ENCODE assay signal across 20 cellular contexts in genomic region chr11:104614117-104614716, GRCh38.
A peak's percentile ranks its signal among the peaks of the same experiment; 100 is the strongest.
DNase-seq lines count a peak whose midpoint lies in the region; ATAC-seq and TF ChIP-seq lines count a peak whose summit lies in the region.
"Had no signal": no experiment of that assay in that cellular context is flagged by ENCODE, and none has a peak within 500 bp of the region (broad histone marks: within the 10 kb centered on the region; RNA-seq: fewer than 3 reads in every experiment).

No MANE protein-coding gene starts in this region.

- peaks cover 8% of the 10 kb centered on the region for H3K9me3 Mint-ChIP-seq in activated CD8-positive, alpha-beta T cell treated with anti-CD3 and anti-CD28 coated beads for 36 hours
- peaks cover 4% of the 10 kb centered on the region for H3K9me3 Mint-ChIP-seq in activated CD8-positive, alpha-beta T cell treated with anti-CD3 and anti-CD28 coated beads, Interleukin-2, amount 10 ng/mL, durations not matched to agents 7 days and 5 days (ENCODE audit: insufficient read depth)
- H3K9me3 Mint-ChIP-seq in natural killer cell treated with Interleukin-12 subunit alpha and Interleukin-12 subunit beta and Interleukin-15 and Interleukin-18, amount 100 ng/mL, for 72 hours: peaks cover 2% of the 10 kb centered on the region
- H3K9me3 Mint-ChIP-seq in natural killer cell: peaks cover 2 to 3% of the 10 kb centered on the region in 2 donors
- H3K9me3 Mint-ChIP-seq in activated T-helper 17 cell treated with anti-CD3 and anti-CD28 coated beads, Interleukin-2, amount 50 U/mL, for 72 hours: peaks cover 12% of the 10 kb centered on the region

- H3K4me1 Mint-ChIP-seq in activated CD8-positive, alpha-beta T cell treated with anti-CD3 and anti-CD28 coated beads for 36 hours (ENCODE audit: low read depth): peaks cover 30% of the 10 kb centered on the region
- H3K4me1 Mint-ChIP-seq in activated CD8-positive, alpha-beta T cell treated with anti-CD3 and anti-CD28 coated beads, Interleukin-2, amount 10 ng/mL, durations not matched to agents 7 days and 5 days (ENCODE audit: low read depth): peaks cover 17% of the 10 kb centered on the region
- H3K4me1 Mint-ChIP-seq in natural killer cell treated with Interleukin-12 subunit alpha and Interleukin-12 subunit beta and Interleukin-15 and Interleukin-18, amount 100 ng/mL, for 72 hours (ENCODE audit: low read depth in 2 of 2): peaks cover 4 to 24% of the 10 kb centered on the region in 2 donors
- H3K4me1 Mint-ChIP-seq in natural killer cell: peaks cover 4 to 6% of the 10 kb centered on the region in 2 donors
- peaks cover 16% of the 10 kb centered on the region for H3K4me1 Mint-ChIP-seq in activated T-helper 17 cell treated with anti-CD3 and anti-CD28 coated beads, Interleukin-2, amount 50 U/mL, for 72 hours

- CTCF ChIA-PET in activated CD8-positive, alpha-beta T cell treated with anti-CD3 and anti-CD28 coated beads for 36 hours (lab: Charles Lee): interaction anchor here (1.6 to 1.7 kb wide), 2 partner anchors 11 to 18 kb away, joined by 3 to 4 read pairs; no protein-coding TSS in a partner anchor
- CTCF ChIA-PET in activated CD8-positive, alpha-beta T cell treated with anti-CD3 and anti-CD28 coated beads, Interleukin-2, amount 10 ng/mL, durations not matched to agents 7 days and 5 days (lab: Charles Lee): interaction anchor here (0.9 kb wide), 1 partner anchor 209 kb away, joined by 3 read pairs; no protein-coding TSS in a partner anchor

- DNase-seq in activated CD8-positive, alpha-beta T cell treated with anti-CD3 and anti-CD28 coated beads for 36 hours: no peak
- DNase-seq in activated CD8-positive, alpha-beta T cell treated with anti-CD3 and anti-CD28 coated beads, Interleukin-2, amount 10 ng/mL, durations not matched to agents 7 days and 5 days: no peak
- DNase-seq in natural killer cell treated with Interleukin-12 subunit alpha and Interleukin-12 subunit beta and Interleukin-15 and Interleukin-18, amount 100 ng/mL, for 72 hours (ENCODE audit: low spot score): no peak
- no peak for DNase-seq in natural killer cell
- DNase-seq in OCI-M1 (lab: John Stamatoyannopoulos, UW): no peak
- DNase-seq in WERI-Rb-1: no peak
- DNase-seq: ACHN; BE2C; C1 segment of cervical spinal cord; CD4-positive, CD25-positive, alpha-beta regulatory T cell; CD8-positive, alpha-beta memory T cell; COR-L47; GDM1; GOT3; H7; HFFc6; IMR-90 had no signal

- H3K27me3 ChIP-seq in WERI-Rb-1 (ENCODE audit: insufficient read depth, low read depth, severe bottlenecking): no peaks in the 10 kb centered on the region
- H3K27me3 ChIP-seq: BE2C had no signal

- no peak overlapping the region for H3K4me3 ChIP-seq in WERI-Rb-1 (ENCODE audit: low read depth, low read length)

- H3K36me3 ChIP-seq in WERI-Rb-1: no peaks in the 10 kb centered on the region
- H3K36me3 ChIP-seq: BE2C had no signal

- H3K27ac ChIP-seq in WERI-Rb-1: no peak overlapping the region

- H3K36me3 Mint-ChIP-seq in activated CD8-positive, alpha-beta T cell treated with anti-CD3 and anti-CD28 coated beads for 36 hours (ENCODE audit: low read depth): peaks cover 3% of the 10 kb centered on the region
- peaks cover 23% of the 10 kb centered on the region for H3K36me3 Mint-ChIP-seq in activated CD8-positive, alpha-beta T cell treated with anti-CD3 and anti-CD28 coated beads, Interleukin-2, amount 10 ng/mL, durations not matched to agents 7 days and 5 days (ENCODE audit: low read depth)
- H3K36me3 Mint-ChIP-seq in natural killer cell treated with Interleukin-12 subunit alpha and Interleukin-12 subunit beta and Interleukin-15 and Interleukin-18, amount 100 ng/mL, for 72 hours: peaks cover 18% of the 10 kb centered on the region
- no peaks in the 10 kb centered on the region for H3K36me3 Mint-ChIP-seq in natural killer cell
- no peaks in the 10 kb centered on the region for H3K36me3 Mint-ChIP-seq in activated T-helper 17 cell treated with anti-CD3 and anti-CD28 coated beads, Interleukin-2, amount 50 U/mL, for 72 hours (ENCODE audit: low read depth)

- H3K9me3 ChIP-seq in WERI-Rb-1 (ENCODE audit: severe bottlenecking): peaks cover 3% of the 10 kb centered on the region
- H3K9me3 ChIP-seq: BE2C had no signal

- H3K27me3 Mint-ChIP-seq in activated CD8-positive, alpha-beta T cell treated with anti-CD3 and anti-CD28 coated beads for 36 hours: no peaks in the 10 kb centered on the region
- H3K27me3 Mint-ChIP-seq in activated CD8-positive, alpha-beta T cell treated with anti-CD3 and anti-CD28 coated beads, Interleukin-2, amount 10 ng/mL, durations not matched to agents 7 days and 5 days (ENCODE audit: low read depth): no peaks in the 10 kb centered on the region
- H3K27me3 Mint-ChIP-seq in natural killer cell treated with Interleukin-12 subunit alpha and Interleukin-12 subunit beta and Interleukin-15 and Interleukin-18, amount 100 ng/mL, for 72 hours: no peaks in the 10 kb centered on the region
- no peaks in the 10 kb centered on the region for H3K27me3 Mint-ChIP-seq in natural killer cell (ENCODE audit: low read depth in 2 of 2)
- no peaks in the 10 kb centered on the region for H3K27me3 Mint-ChIP-seq in activated T-helper 17 cell treated with anti-CD3 and anti-CD28 coated beads, Interleukin-2, amount 50 U/mL, for 72 hours
- H3K27me3 Mint-ChIP-seq: CD4-positive, CD25-positive, alpha-beta regulatory T cell; CD8-positive, alpha-beta memory T cell had no signal

- peak; percentile 47 for ATAC-seq in activated CD8-positive, alpha-beta T cell treated with anti-CD3 and anti-CD28 coated beads for 36 hours
- ATAC-seq in activated CD8-positive, alpha-beta T cell treated with anti-CD3 and anti-CD28 coated beads, Interleukin-2, amount 10 ng/mL, durations not matched to agents 7 days and 5 days: no peak
- peak in 1 of 2 donors; percentile 81 for ATAC-seq in natural killer cell treated with Interleukin-12 subunit alpha and Interleukin-12 subunit beta and Interleukin-15 and Interleukin-18, amount 100 ng/mL, for 72 hours
- no peak for ATAC-seq in natural killer cell
- peak; percentile 73 for ATAC-seq in activated T-helper 17 cell treated with anti-CD3 and anti-CD28 coated beads, Interleukin-2, amount 50 U/mL, for 72 hours (replicated peaks)
- no peak for ATAC-seq in GM18517 (IDR thresholded peaks at IDR 0.05; ENCODE audit: unreplicated experiment)
- ATAC-seq: HCT116 had no signal

- no peak for TF ChIP-seq CTCF in activated CD8-positive, alpha-beta T cell treated with anti-CD3 and anti-CD28 coated beads for 36 hours (IDR thresholded peaks at IDR 0.05)
- TF ChIP-seq CTCF in natural killer cell (IDR thresholded peaks at IDR 0.05) (no peak), WERI-Rb-1 (IDR thresholded peaks at IDR 0.05; ENCODE audit: low read depth, low read length) (no peak)

- H3K27ac Mint-ChIP-seq in activated CD8-positive, alpha-beta T cell treated with anti-CD3 and anti-CD28 coated beads for 36 hours: no peak overlapping the region
- H3K27ac Mint-ChIP-seq in activated CD8-positive, alpha-beta T cell treated with anti-CD3 and anti-CD28 coated beads, Interleukin-2, amount 10 ng/mL, durations not matched to agents 7 days and 5 days: no peak overlapping the region
- peak overlapping the region; percentile 1 to 64 for H3K27ac Mint-ChIP-seq in natural killer cell treated with Interleukin-12 subunit alpha and Interleukin-12 subunit beta and Interleukin-15 and Interleukin-18, amount 100 ng/mL, for 72 hours
- no peak overlapping the region for H3K27ac Mint-ChIP-seq in natural killer cell
- no peak overlapping the region for H3K27ac Mint-ChIP-seq in activated T-helper 17 cell treated with anti-CD3 and anti-CD28 coated beads, Interleukin-2, amount 50 U/mL, for 72 hours
- H3K27ac Mint-ChIP-seq: CD4-positive, CD25-positive, alpha-beta regulatory T cell; CD8-positive, alpha-beta memory T cell; HFFc6 had no signal

- POLR2A ChIA-PET in activated CD8-positive, alpha-beta T cell treated with anti-CD3 and anti-CD28 coated beads for 36 hours (lab: Charles Lee): no interaction called here
- POLR2A ChIA-PET in activated CD8-positive, alpha-beta T cell treated with anti-CD3 and anti-CD28 coated beads, Interleukin-2, amount 10 ng/mL, durations not matched to agents 7 days and 5 days (lab: Charles Lee): no interaction called here

- intact Hi-C loops in activated CD8-positive, alpha-beta T cell treated with anti-CD3 and anti-CD28 coated beads for 36 hours (cut with micrococcal nuclease): loop anchor here (10.0 kb wide), 1 partner anchor 261 kb away; no protein-coding TSS in a partner anchor
- intact Hi-C loops in natural killer cell (cut with micrococcal nuclease): no loop called here

- H3K4me3 Mint-ChIP-seq in activated CD8-positive, alpha-beta T cell treated with anti-CD3 and anti-CD28 coated beads for 36 hours: no peak overlapping the region
- no peak overlapping the region for H3K4me3 Mint-ChIP-seq in activated CD8-positive, alpha-beta T cell treated with anti-CD3 and anti-CD28 coated beads, Interleukin-2, amount 10 ng/mL, durations not matched to agents 7 days and 5 days
- H3K4me3 Mint-ChIP-seq in natural killer cell treated with Interleukin-12 subunit alpha and Interleukin-12 subunit beta and Interleukin-15 and Interleukin-18, amount 100 ng/mL, for 72 hours: peak overlapping the region; percentile 2
- H3K4me3 Mint-ChIP-seq in natural killer cell: no peak overlapping the region
- H3K4me3 Mint-ChIP-seq in activated T-helper 17 cell treated with anti-CD3 and anti-CD28 coated beads, Interleukin-2, amount 50 U/mL, for 72 hours: no peak overlapping the region
- H3K4me3 Mint-ChIP-seq: CD4-positive, CD25-positive, alpha-beta regulatory T cell; CD8-positive, alpha-beta memory T cell; HFFc6 had no signal

Comparison
In these comparisons a context has a peak if more than half of its experiments do, and no peak if none do; other contexts are left out.
1. ATAC-seq: peak in activated CD8-positive, alpha-beta T cell treated with anti-CD3 and anti-CD28 coated beads for 36 hours (single experiment) and activated T-helper 17 cell treated with anti-CD3 and anti-CD28 coated beads, Interleukin-2, amount 50 U/mL, for 72 hours (single experiment); none in activated CD8-positive, alpha-beta T cell treated with anti-CD3 and anti-CD28 coated beads, Interleukin-2, amount 10 ng/mL, durations not matched to agents 7 days and 5 days (single experiment), natural killer cell (0 of 3) and GM18517 (single experiment).
2. H3K27ac Mint-ChIP-seq: peak in natural killer cell treated with Interleukin-12 subunit alpha and Interleukin-12 subunit beta and Interleukin-15 and Interleukin-18, amount 100 ng/mL, for 72 hours (2 of 2); none in activated CD8-positive, alpha-beta T cell treated with anti-CD3 and anti-CD28 coated beads for 36 hours (single experiment), activated CD8-positive, alpha-beta T cell treated with anti-CD3 and anti-CD28 coated beads, Interleukin-2, amount 10 ng/mL, durations not matched to agents 7 days and 5 days (single experiment), natural killer cell (0 of 2) and activated T-helper 17 cell treated with anti-CD3 and anti-CD28 coated beads, Interleukin-2, amount 50 U/mL, for 72 hours (single experiment).